In genomic region chr1:24991242-24992037, GRCh38 we compare ENCODE assay signal across 11 cellular contexts.
DNase-seq lines count a peak whose midpoint lies in the region; ATAC-seq and TF ChIP-seq lines count a peak whose summit lies in the region.
"Had no signal": no experiment of that assay in that cellular context is flagged by ENCODE, and none has a peak within 500 bp of the region (broad histone marks: within the 10 kb centered on the region; RNA-seq: fewer than 3 reads in every experiment).

No MANE protein-coding gene starts in this region.

- H3K27me3 ChIP-seq in left ventricle myocardium inferior (ENCODE audit: low read depth), result peaks cover 67% of the 10 kb centered on the region
- peaks cover 32% of the 10 kb centered on the region for H3K27me3 ChIP-seq in foreskin keratinocyte
- H3K27me3 ChIP-seq in thymus (ENCODE audit: control insufficient read depth, insufficient read depth), result no peaks in the 10 kb centered on the region

- ATAC-seq in Right ventricle myocardium inferior (peak; percentile 20), foreskin keratinocyte (no peak)
- ATAC-seq: esophagus mucosa had no signal

- DNase-seq in Right ventricle myocardium inferior (ENCODE audit: missing footprints), result no peak
- DNase-seq in left ventricle myocardium inferior, result no peak
- no peak for DNase-seq in foreskin keratinocyte
- no peak for DNase-seq in activated gamma-delta T cell (lab: John Stamatoyannopoulos, UW)
- no peak for DNase-seq in NCI-H2107 treated with DMSO at 0.1 percent for 48 hours (lab: John Stamatoyannopoulos, UW; ENCODE audit: unreplicated experiment)
- no peak for DNase-seq in activated effector memory CD4-positive, alpha-beta T cell treated with Interleukin-2 at 50 U/mL for 16 hours
- DNase-seq: GDM1, KG1 had no signal

- no peaks in the 10 kb centered on the region for H3K4me1 ChIP-seq in left ventricle myocardium inferior
- no peaks in the 10 kb centered on the region for H3K4me1 ChIP-seq in foreskin keratinocyte
- peaks cover 55% of the 10 kb centered on the region for H3K4me1 ChIP-seq in thymus (ENCODE audit: control insufficient read depth, insufficient read depth, low read length)

- H3K9me3 ChIP-seq in left ventricle myocardium inferior (replicated peaks) (peaks cover 14% of the 10 kb centered on the region), thymus (ENCODE audit: control insufficient read depth) (no peaks in the 10 kb centered on the region)

- WGBS in thymus, result 79% methylated on average over 9 of the region's 9 CpGs

- TF ChIP-seq CTCF in left ventricle myocardium inferior (IDR thresholded peaks at IDR 0.05; ENCODE audit: borderline replicate concordance) (no peak), VCaP (conservative IDR thresholded peaks at IDR 0.05) (0 out of 2 replicates have a peak, but pooled peaks have one; percentile 7), foreskin keratinocyte (conservative IDR thresholded peaks at IDR 0.05) (peak; percentile 18)

- intact Hi-C loops in Right ventricle myocardium inferior (cut with DNase I) (no loop called here), left ventricle myocardium inferior (cut with micrococcal nuclease) (no loop called here)

- H3K27ac ChIP-seq in left ventricle myocardium inferior (replicated peaks), result no peak overlapping the region
- no peak overlapping the region for H3K27ac ChIP-seq in VCaP
- no peak overlapping the region for H3K27ac ChIP-seq in foreskin keratinocyte
- H3K27ac ChIP-seq in thymus (ENCODE audit: low read depth), result peak overlapping the region; percentile 97

- no peak overlapping the region for H3K4me3 ChIP-seq in left ventricle myocardium inferior
- no peak overlapping the region for H3K4me3 ChIP-seq in thymus (ENCODE audit: low read length)

- H3K36me3 ChIP-seq in left ventricle myocardium inferior, result no peaks in the 10 kb centered on the region
- no peaks in the 10 kb centered on the region for H3K36me3 ChIP-seq in thymus (ENCODE audit: control insufficient read depth, insufficient read depth)
